Comparison of ENCODE assay signal across 6 cellular contexts in the genomic region with DNA sequence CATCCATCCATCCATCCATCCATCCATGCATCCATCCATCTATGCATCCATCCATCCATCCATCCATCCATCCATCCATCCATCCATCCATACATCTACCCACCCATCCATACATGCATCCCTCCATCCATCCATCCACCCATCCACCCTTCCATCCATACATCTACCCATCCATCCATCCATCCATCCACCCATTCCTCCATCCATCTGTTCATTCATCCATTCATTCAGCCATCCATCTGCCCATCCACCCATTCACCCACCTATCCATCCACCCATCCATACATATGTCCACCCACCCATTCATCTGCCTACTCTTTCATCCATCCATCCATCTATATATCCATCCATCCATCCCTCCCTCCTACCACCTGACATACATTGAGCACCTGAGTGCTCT.
"Had no signal": no experiment of that assay in that cellular context is flagged by ENCODE, and none has a peak within 500 bp of the region (broad histone marks: within the 10 kb centered on the region; RNA-seq: fewer than 3 reads in every experiment).

No MANE protein-coding gene starts in this region.

- H3K4me3 ChIP-seq: K562 had no signal

- FAIRE-seq: HepG2, K562 had no signal

- DNase-seq: IMR-90, KBM-7, KG1 had no signal

- H3K27ac ChIP-seq: HL-60 had no signal
